Comparison of ENCODE assay signal across 24 cellular contexts in the genomic region with DNA sequence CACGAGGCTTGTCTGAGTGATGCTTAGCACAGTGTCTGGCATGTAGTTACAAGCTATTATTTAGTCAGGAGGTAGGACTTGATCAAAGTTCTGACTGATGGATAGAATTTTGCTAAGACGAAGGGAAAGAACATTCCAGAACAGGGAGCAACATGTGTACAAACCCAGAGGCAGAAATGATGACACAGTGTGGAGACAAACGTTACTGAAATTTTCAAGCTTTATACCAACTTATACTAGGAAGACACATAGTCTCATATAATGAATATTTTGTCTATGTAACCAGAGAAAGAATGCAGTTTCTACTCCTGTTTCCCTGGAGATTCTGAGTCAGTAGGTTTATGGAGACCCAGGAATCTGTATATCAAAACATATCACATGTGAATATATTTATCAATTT.
DNase-seq lines count a peak whose midpoint lies in the region; ATAC-seq and TF ChIP-seq lines count a peak whose summit lies in the region.
"Had no signal": no experiment of that assay in that cellular context is flagged by ENCODE, and none has a peak within 500 bp of the region (broad histone marks: within the 10 kb centered on the region; RNA-seq: fewer than 3 reads in every experiment).

No MANE protein-coding gene starts in this region.

- WGBS in mesendoderm (ENCODE audit: extremely low coverage, insufficient coverage, low lambda C conversion rate): no CpG with 5 or more reads among the region's 3 CpGs

- no peak overlapping the region for H3K18ac ChIP-seq in mesendoderm (ENCODE audit: low read length)

- no peak overlapping the region for H3K9ac ChIP-seq in mesendoderm (ENCODE audit: low read length)

- H3K27me3 ChIP-seq in BJ (ENCODE audit: control insufficient read depth, insufficient read depth, low read length) (no peaks in the 10 kb centered on the region), RWPE2 (ENCODE audit: insufficient read depth, poor library complexity, severe bottlenecking) (no peaks in the 10 kb centered on the region), mesendoderm (ENCODE audit: insufficient read depth, low read length, poor library complexity) (no peaks in the 10 kb centered on the region)
- H3K27me3 ChIP-seq: body of pancreas, tibial artery had no signal

- H2BK5ac ChIP-seq in mesendoderm (ENCODE audit: low read length): no peak overlapping the region

- TF ChIP-seq POLR2A in GM18505 (IDR thresholded peaks at IDR 0.05; ENCODE audit: borderline replicate concordance, extremely low read depth, insufficient read depth, insufficient read length): no peak

- H2BK120ac ChIP-seq in mesendoderm (ENCODE audit: low read depth, low read length): no peak overlapping the region

- H3K56ac ChIP-seq in mesendoderm (ENCODE audit: low read length): no peak overlapping the region

- peak; percentile 31 for DNase-seq in BJ (ENCODE audit: low read depth)
- no peak for DNase-seq in RWPE2 (ENCODE audit: low spot score)
- no peak for DNase-seq in epithelial cell of proximal tubule (ENCODE audit: low read depth)
- DNase-seq in mesendoderm: no peak
- DNase-seq in GM13976 (ENCODE audit: low spot score): no peak
- DNase-seq in NCI-H2107 (lab: John Stamatoyannopoulos, UW): no peak
- no peak for DNase-seq in GDM1 (lab: John Stamatoyannopoulos, UW)
- DNase-seq: activated CD4-positive, alpha-beta T cell treated with anti-CD3 and anti-CD28 coated beads for 4 hours; body of pancreas; CD4-positive, CD25-positive, alpha-beta regulatory T cell; cortex of kidney; DMS 273 treated with DMSO at 0.1 percent for 48 hours; GF-D8; H9; midbrain; NCI-H1105 treated with DMSO at 0.1 percent for 48 hours; NCI-H526 treated with DMSO at 0.1 percent for 48 hours; stimulated activated CD4-positive, alpha-beta T cell treated with anti-CD3 and anti-CD28 coated beads, Interleukin-1b, Interleukin-23, amount 100 ng/mL, for 48 hours; stimulated activated naive B cell treated with anti-CD40 and anti-IgM and Interleukin-4, amounts not matched to agents 10 μg/mL and 1 μg/mL and 100 μg/mL, for 72 hours; T-helper 1 cell; tibial artery had no signal

- TF ChIP-seq CTCF in BJ (IDR thresholded peaks at IDR 0.05; ENCODE audit: insufficient read depth, low read depth, low read length) (no peak), RWPE2 (IDR thresholded peaks at IDR 0.05; ENCODE audit: poor library complexity, severe bottlenecking) (no peak), epithelial cell of proximal tubule (conservative IDR thresholded peaks at IDR 0.05; ENCODE audit: low read depth, low read length) (peak; percentile 2), GM13976 (IDR thresholded peaks at IDR 0.05; ENCODE audit: borderline replicate concordance, control extremely low read depth, extremely low read depth, insufficient read depth, missing control alignments) (no peak)

- no peak overlapping the region for H3K23ac ChIP-seq in mesendoderm (ENCODE audit: low read length)

- H3K4ac ChIP-seq in mesendoderm (ENCODE audit: low read depth, low read length): no peak overlapping the region

- no peaks in the 10 kb centered on the region for H3K79me1 ChIP-seq in mesendoderm (ENCODE audit: low read length)

- no peaks in the 10 kb centered on the region for H3K79me2 ChIP-seq in mesendoderm (ENCODE audit: control insufficient read depth, insufficient read depth, low read length)

- no peaks in the 10 kb centered on the region for H3K9me3 ChIP-seq in RWPE2 (ENCODE audit: severe bottlenecking)
- H3K9me3 ChIP-seq: body of pancreas, tibial artery had no signal

- H3K36me3 ChIP-seq in BJ (ENCODE audit: control insufficient read depth, insufficient read depth, low read length): no peaks in the 10 kb centered on the region
- no peaks in the 10 kb centered on the region for H3K36me3 ChIP-seq in RWPE2 (ENCODE audit: low read depth)
- H3K36me3 ChIP-seq in mesendoderm (ENCODE audit: control insufficient read depth, insufficient read depth, low read length): no peaks in the 10 kb centered on the region
- H3K36me3 ChIP-seq: tibial artery had no signal

- H3K4me1 ChIP-seq in RWPE2 (ENCODE audit: insufficient read depth, poor library complexity, severe bottlenecking): no peaks in the 10 kb centered on the region
- H3K4me1 ChIP-seq in mesendoderm (ENCODE audit: control insufficient read depth, low read depth, low read length): no peaks in the 10 kb centered on the region
- H3K4me1 ChIP-seq: body of pancreas had no signal

- H3K4me2 ChIP-seq in mesendoderm (ENCODE audit: low read length): no peak overlapping the region

- H4K8ac ChIP-seq in mesendoderm (ENCODE audit: low read depth, low read length): no peak overlapping the region

- no peak overlapping the region for H2BK15ac ChIP-seq in mesendoderm (replicated peaks; ENCODE audit: low read depth)

- ATAC-seq in RWPE2 (ENCODE audit: low read depth) (peak; percentile 19; the same call in 2 of the 3 replicates), GM18505 (IDR thresholded peaks at IDR 0.05; ENCODE audit: unreplicated experiment) (no peak)
- ATAC-seq: activated naive CD4-positive, alpha-beta T cell treated with anti-CD3 and anti-CD28 coated beads, Interleukin-2, amount 50 U/mL, for 72 hours; body of pancreas; Right ventricle myocardium inferior; stimulated activated naive B cell treated with anti-CD40 and anti-IgM and Interleukin-4, amounts not matched to agents 10 μg/mL and 1 μg/mL and 100 μg/mL, for 72 hours had no signal

- no peak overlapping the region for H3K27ac ChIP-seq in RWPE2 (ENCODE audit: poor library complexity, severe bottlenecking)
- no peak overlapping the region for H3K27ac ChIP-seq in mesendoderm (ENCODE audit: low read depth, low read length)
- H3K27ac ChIP-seq: body of pancreas, tibial artery had no signal

- CTCF ChIA-PET in BJ (lab: Yijun Ruan, JAX): interaction anchor here (1.0 to 2.3 kb wide), 5 partner anchors 12 to 308 kb away, joined by 3 to 9 read pairs (median 4); a partner anchor contains a TSS

- H2AK5ac ChIP-seq in mesendoderm (ENCODE audit: low read length): peak overlapping the region; percentile 31

- no peak overlapping the region for H4K5ac ChIP-seq in mesendoderm (ENCODE audit: low read length)

- H3K4me3 ChIP-seq in BJ (ENCODE audit: low read depth, low read length) (no peak overlapping the region), RWPE2 (ENCODE audit: severe bottlenecking) (no peak overlapping the region), epithelial cell of proximal tubule (ENCODE audit: low read depth, low read length) (no peak overlapping the region), mesendoderm (ENCODE audit: low read length) (no peak overlapping the region)
- H3K4me3 ChIP-seq: body of pancreas, tibial artery had no signal

- POLR2A ChIA-PET in BJ (lab: Charles Lee): no interaction called here

- in situ Hi-C loops in GM13976 (cut with MboI; ENCODE audit: low sequenced_read_pairs, unreplicated experiment): no loop called here
